Comparison of ENCODE assay signal across 1 cellular context in genomic region chr6:159104163-159104885, GRCh38.
TF ChIP-seq lines count a peak whose summit lies in the region.

No MANE protein-coding gene starts in this region.

TF ChIP-seq in HepG2, 621 proteins besides CTCF, POLR2A, EP300 and RAD21 (continued from another document):
- TF ChIP-seq, protein P1, sequence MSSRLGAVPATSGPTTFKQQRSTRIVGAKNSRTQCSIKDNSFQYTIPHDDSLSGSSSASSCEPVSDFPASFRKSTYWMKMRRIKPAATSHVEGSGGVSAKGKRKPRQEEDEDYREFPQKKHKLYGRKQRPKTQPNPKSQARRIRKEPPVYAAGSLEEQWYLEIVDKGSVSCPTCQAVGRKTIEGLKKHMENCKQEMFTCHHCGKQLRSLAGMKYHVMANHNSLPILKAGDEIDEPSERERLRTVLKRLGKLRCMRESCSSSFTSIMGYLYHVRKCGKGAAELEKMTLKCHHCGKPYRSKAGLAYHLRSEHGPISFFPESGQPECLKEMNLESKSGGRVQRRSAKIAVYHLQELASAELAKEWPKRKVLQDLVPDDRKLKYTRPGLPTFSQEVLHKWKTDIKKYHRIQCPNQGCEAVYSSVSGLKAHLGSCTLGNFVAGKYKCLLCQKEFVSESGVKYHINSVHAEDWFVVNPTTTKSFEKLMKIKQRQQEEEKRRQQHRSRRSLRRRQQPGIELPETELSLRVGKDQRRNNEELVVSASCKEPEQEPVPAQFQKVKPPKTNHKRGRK (CRISPR knock-in tag; IDR thresholded peaks at IDR 0.05), result no peak
- TF ChIP-seq GABPB1 (CRISPR knock-in tag; IDR thresholded peaks at IDR 0.05) (peak; percentile 20; the same call in 1 of the 2 replicates), ZNF12 (CRISPR knock-in tag; IDR thresholded peaks at IDR 0.05) (no peak), CBX2 (IDR thresholded peaks at IDR 0.05; ENCODE audit: low read depth, low read length) (no peak), CBX2 (CRISPR knock-in tag; IDR thresholded peaks at IDR 0.05; ENCODE audit: low read depth) (0 out of 2 replicates have a peak, but pooled peaks have one; percentile 6), WIZ (CRISPR knock-in tag; IDR thresholded peaks at IDR 0.05) (no peak), ZNF329 (CRISPR knock-in tag; IDR thresholded peaks at IDR 0.05; ENCODE audit: low read depth) (no peak), PHF8 (CRISPR knock-in tag; IDR thresholded peaks at IDR 0.05) (no peak), ELK4 (CRISPR knock-in tag; IDR thresholded peaks at IDR 0.05; ENCODE audit: borderline replicate concordance) (no peak), CC2D1A (CRISPR knock-in tag; IDR thresholded peaks at IDR 0.05) (no peak)
